24 cellular contexts compared by ENCODE assay signal in the genomic region with DNA sequence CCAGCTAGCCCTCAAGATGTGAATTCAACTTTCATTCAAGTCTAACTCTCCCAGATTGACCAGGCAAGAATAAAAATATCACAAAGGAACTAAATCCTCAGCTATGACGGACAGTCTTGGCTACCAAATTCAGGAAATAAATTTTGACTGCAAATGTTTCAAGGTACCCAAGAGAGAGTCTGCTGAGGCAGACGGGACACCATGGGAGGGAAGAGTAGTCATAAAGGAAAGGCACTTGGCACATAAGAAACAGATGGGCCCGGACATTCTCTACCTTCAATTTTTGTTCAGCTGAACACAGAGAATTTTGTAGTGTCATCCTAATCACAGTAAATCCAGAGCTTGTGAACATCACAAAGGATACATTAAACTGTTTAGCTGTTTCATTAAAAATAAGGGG.
"Had no signal": no experiment of that assay in that cellular context is flagged by ENCODE, and none has a peak within 500 bp of the region (broad histone marks: within the 10 kb centered on the region; RNA-seq: fewer than 3 reads in every experiment).

No MANE protein-coding gene starts in this region.

- DNase-seq: activated CD4-positive, alpha-beta T cell treated with anti-CD3 and anti-CD28 coated beads, Interleukin-2, amount 10 ng/mL, durations not matched to agents 24 days and 14 days; activated CD4-positive, alpha-beta T cell treated with anti-CD3 and anti-CD28 coated beads, Interleukin-2, amount 50 U/mL, for 4 hours; activated CD8-positive, alpha-beta T cell treated with anti-CD3 and anti-CD28 coated beads for 36 hours; activated effector memory CD4-positive, alpha-beta T cell treated with anti-CD3 and anti-CD28 coated beads, Interleukin-2, amount 50 U/mL, for 16 hours; activated naive CD4-positive, alpha-beta T cell; activated naive CD4-positive, alpha-beta T cell treated with anti-CD3 and anti-CD28 coated beads, Interleukin-2, amount 50 U/mL, for 16 hours; activated naive CD8-positive, alpha-beta T cell treated with anti-CD3 and anti-CD28 coated beads for 36 hours; activated T-cell treated with anti-CD3 and anti-CD28 coated beads, Interleukin-2, amount 50 U/mL, for 1 hour; activated T-cell treated with anti-CD3 and anti-CD28 coated beads, Interleukin-2, amount 50 U/mL, for 72 hours; amniotic stem cell; aorta; NCI-H1436; NCI-H1930; NCI-H2081 treated with DMSO at 0.1 percent for 48 hours; NCI-H226; NCI-H510A; SHP77; SK-N-SH had no signal

- H3K4me3 Mint-ChIP-seq: activated CD4-positive, alpha-beta T cell treated with anti-CD3 and anti-CD28 coated beads, Interleukin-2, amount 10 ng/mL, durations not matched to agents 24 days and 14 days; activated CD8-positive, alpha-beta T cell treated with anti-CD3 and anti-CD28 coated beads for 36 hours; activated naive CD8-positive, alpha-beta T cell treated with anti-CD3 and anti-CD28 coated beads for 36 hours; activated T-cell treated with anti-CD3 and anti-CD28 coated beads, Interleukin-2, amount 50 U/mL, for 72 hours; activated T-helper 17 cell treated with anti-CD3 and anti-CD28 coated beads, Interleukin-2, amount 50 U/mL, for 72 hours; central memory CD8-positive, alpha-beta T cell; T-helper 1 cell treated with Interleukin-12 subunit alpha and Interleukin-12 subunit beta and Interleukin-4 antibody, amounts not matched to agents 30 μg/mL and 1 μg/mL, for 36 hours; T-helper 2 cell treated with Interferon-gamma antibody and Interleukin-4, amounts not matched to agents 5 μg/mL and 100 μg/mL, for 36 hours had no signal

- H3K9me3 Mint-ChIP-seq: activated CD4-positive, alpha-beta T cell treated with anti-CD3 and anti-CD28 coated beads, Interleukin-2, amount 10 ng/mL, durations not matched to agents 24 days and 14 days; activated CD8-positive, alpha-beta T cell treated with anti-CD3 and anti-CD28 coated beads for 36 hours; activated naive CD8-positive, alpha-beta T cell treated with anti-CD3 and anti-CD28 coated beads for 36 hours; activated T-cell treated with anti-CD3 and anti-CD28 coated beads, Interleukin-2, amount 50 U/mL, for 72 hours; activated T-helper 17 cell treated with anti-CD3 and anti-CD28 coated beads, Interleukin-2, amount 50 U/mL, for 72 hours; T-helper 1 cell treated with Interleukin-12 subunit alpha and Interleukin-12 subunit beta and Interleukin-4 antibody, amounts not matched to agents 30 μg/mL and 1 μg/mL, for 36 hours; T-helper 2 cell treated with Interferon-gamma antibody and Interleukin-4, amounts not matched to agents 5 μg/mL and 100 μg/mL, for 36 hours had no signal

- H3K27me3 Mint-ChIP-seq: activated CD4-positive, alpha-beta T cell treated with anti-CD3 and anti-CD28 coated beads, Interleukin-2, amount 10 ng/mL, durations not matched to agents 24 days and 14 days; activated CD8-positive, alpha-beta T cell treated with anti-CD3 and anti-CD28 coated beads for 36 hours; activated naive CD8-positive, alpha-beta T cell treated with anti-CD3 and anti-CD28 coated beads for 36 hours; activated T-helper 17 cell treated with anti-CD3 and anti-CD28 coated beads, Interleukin-2, amount 50 U/mL, for 72 hours; central memory CD8-positive, alpha-beta T cell had no signal

- H3K4me1 Mint-ChIP-seq: activated CD4-positive, alpha-beta T cell treated with anti-CD3 and anti-CD28 coated beads, Interleukin-2, amount 10 ng/mL, durations not matched to agents 24 days and 14 days; activated naive CD8-positive, alpha-beta T cell treated with anti-CD3 and anti-CD28 coated beads for 36 hours; activated T-helper 17 cell treated with anti-CD3 and anti-CD28 coated beads, Interleukin-2, amount 50 U/mL, for 72 hours; central memory CD8-positive, alpha-beta T cell had no signal

- ATAC-seq: activated CD8-positive, alpha-beta T cell treated with anti-CD3 and anti-CD28 coated beads for 36 hours; activated T-cell treated with anti-CD3 and anti-CD28 coated beads, Interleukin-2, amount 50 U/mL, for 72 hours; activated T-helper 17 cell treated with anti-CD3 and anti-CD28 coated beads, Interleukin-2, amount 50 U/mL, for 72 hours; K562; Panc1 had no signal

- H3K27ac Mint-ChIP-seq: activated CD4-positive, alpha-beta T cell treated with anti-CD3 and anti-CD28 coated beads, Interleukin-2, amount 10 ng/mL, durations not matched to agents 24 days and 14 days; activated CD8-positive, alpha-beta T cell treated with anti-CD3 and anti-CD28 coated beads for 36 hours; activated naive CD8-positive, alpha-beta T cell treated with anti-CD3 and anti-CD28 coated beads for 36 hours; activated T-cell treated with anti-CD3 and anti-CD28 coated beads, Interleukin-2, amount 50 U/mL, for 72 hours; activated T-helper 17 cell treated with anti-CD3 and anti-CD28 coated beads, Interleukin-2, amount 50 U/mL, for 72 hours; T-helper 1 cell treated with Interleukin-12 subunit alpha and Interleukin-12 subunit beta and Interleukin-4 antibody, amounts not matched to agents 30 μg/mL and 1 μg/mL, for 36 hours; T-helper 2 cell treated with Interferon-gamma antibody and Interleukin-4, amounts not matched to agents 5 μg/mL and 100 μg/mL, for 36 hours had no signal
